ENCODE assay signal across 1 cellular context in genomic region chr17:37610041-37610420, GRCh38.
TF ChIP-seq lines count a peak whose summit lies in the region.

No MANE protein-coding gene starts in this region.

TF ChIP-seq in HepG2, 621 proteins besides CTCF, POLR2A, EP300 and RAD21:
- TF ChIP-seq ZNF770 (CRISPR knock-in tag; IDR thresholded peaks at IDR 0.05) (peak; percentile 67; the same call in 1 of the 2 replicates), ZNF362 (CRISPR knock-in tag; IDR thresholded peaks at IDR 0.05; ENCODE audit: borderline replicate concordance) (0 out of 2 replicates have a peak, but pooled peaks have one; percentile 18), ZNF121 (CRISPR knock-in tag; IDR thresholded peaks at IDR 0.05) (peak; percentile 87)
